In genomic region chr5:80701597-80701996, GRCh38 we compare ENCODE assay signal across 23 cellular contexts. TPM values are rescaled to one million over a fixed set of nuclear protein-coding genes. Genes with fewer than 3 reads are reported as not detected.
DNase-seq lines count a peak whose midpoint lies in the region; ATAC-seq, FAIRE-seq and TF ChIP-seq lines count a peak whose summit lies in the region.
"Had no signal": no experiment of that assay in that cellular context is flagged by ENCODE, and none has a peak within 500 bp of the region (broad histone marks: within the 10 kb centered on the region; RNA-seq: fewer than 3 reads in every experiment).

No MANE protein-coding gene starts in this region.

- peak overlapping the region; percentile 28 for H3K27ac Mint-ChIP-seq in activated CD4-positive, alpha-beta T cell treated with anti-CD3 and anti-CD28 coated beads for 36 hours
- peak overlapping the region; percentile 54 for H3K27ac Mint-ChIP-seq in mesothelial cell of epicardium
- no peak overlapping the region for H3K27ac Mint-ChIP-seq in activated CD8-positive, alpha-beta T cell treated with anti-CD3 and anti-CD28 coated beads, Interleukin-2, amount 10 ng/mL, durations not matched to agents 7 days and 5 days

- TF ChIP-seq POLR2A in K562 (conservative IDR thresholded peaks at IDR 0.05): no peak

- H3K4me2 ChIP-seq in K562 (ENCODE audit: insufficient read depth, low read length): no peak overlapping the region

- 0% methylated on average over 1 of the region's 1 CpG for WGBS in K562 (ENCODE audit: insufficient coverage, low coverage, missing lambda C conversion rate)

- peaks cover 36% of the 10 kb centered on the region for H3K36me3 Mint-ChIP-seq in activated CD4-positive, alpha-beta T cell treated with anti-CD3 and anti-CD28 coated beads for 36 hours (ENCODE audit: low read depth)
- peaks cover 17% of the 10 kb centered on the region for H3K36me3 Mint-ChIP-seq in mesothelial cell of epicardium
- peaks cover 29% of the 10 kb centered on the region for H3K36me3 Mint-ChIP-seq in activated CD8-positive, alpha-beta T cell treated with anti-CD3 and anti-CD28 coated beads, Interleukin-2, amount 10 ng/mL, durations not matched to agents 7 days and 5 days (ENCODE audit: low read depth)

- no peaks in the 10 kb centered on the region for H3K27me3 ChIP-seq in K562 (ENCODE audit: control insufficient read depth in 2 of 2, insufficient read depth in 2 of 2, low read length in 2 of 2)

- CTCF ChIA-PET in activated CD4-positive, alpha-beta T cell treated with anti-CD3 and anti-CD28 coated beads for 36 hours (lab: Charles Lee): interaction anchor here (0.5 to 1.0 kb wide), 3 partner anchors 134 to 407 kb away, joined by 3 read pairs; no protein-coding TSS in a partner anchor
- CTCF ChIA-PET in K562 (lab: Yijun Ruan, JAX; ENCODE audit: low intra/inter-chr PET ratio): interaction anchor here (0.6 kb wide), 1 partner anchor 464 kb away, joined by 3 read pairs; no protein-coding TSS in a partner anchor
- CTCF ChIA-PET in activated CD8-positive, alpha-beta T cell treated with anti-CD3 and anti-CD28 coated beads, Interleukin-2, amount 10 ng/mL, durations not matched to agents 7 days and 5 days (lab: Charles Lee): no interaction called here

- no TSS peak for BruUV-seq in K562 (replicated peaks; lab: Mats Ljungman, UMichigan)

- peaks cover 14% of the 10 kb centered on the region for H3K4me1 Mint-ChIP-seq in activated CD4-positive, alpha-beta T cell treated with anti-CD3 and anti-CD28 coated beads for 36 hours
- peaks cover 14% of the 10 kb centered on the region for H3K4me1 Mint-ChIP-seq in mesothelial cell of epicardium
- peaks cover 23% of the 10 kb centered on the region for H3K4me1 Mint-ChIP-seq in activated CD8-positive, alpha-beta T cell treated with anti-CD3 and anti-CD28 coated beads, Interleukin-2, amount 10 ng/mL, durations not matched to agents 7 days and 5 days (ENCODE audit: low read depth)

- H3K4me3 Mint-ChIP-seq in activated CD4-positive, alpha-beta T cell treated with anti-CD3 and anti-CD28 coated beads for 36 hours: no peak overlapping the region
- H3K4me3 Mint-ChIP-seq in mesothelial cell of epicardium: no peak overlapping the region
- H3K4me3 Mint-ChIP-seq in activated CD8-positive, alpha-beta T cell treated with anti-CD3 and anti-CD28 coated beads, Interleukin-2, amount 10 ng/mL, durations not matched to agents 7 days and 5 days: no peak overlapping the region

- H3K36me3 ChIP-seq in K562 (ENCODE audit: control insufficient read depth, insufficient read depth, low read length): peaks cover 7% of the 10 kb centered on the region

- intact Hi-C loops in activated CD4-positive, alpha-beta T cell treated with anti-CD3 and anti-CD28 coated beads for 36 hours (cut with DNase I, micrococcal nuclease): no loop called here
- intact Hi-C loops in K562 (cut with micrococcal nuclease): no loop called here

- H3K4me3 ChIP-seq in K562: no peak overlapping the region
- H3K4me3 ChIP-seq: GM23248 had no signal

- no peak for DNase-seq in activated CD4-positive, alpha-beta T cell treated with anti-CD3 and anti-CD28 coated beads for 36 hours
- no peak for DNase-seq in activated CD4-positive, alpha-beta T cell treated with anti-CD3 and anti-CD28 coated beads for 4 hours
- DNase-seq in OCI-M1 (lab: John Stamatoyannopoulos, UW) (peak; percentile 66), K562 (ENCODE audit: extremely low read depth in 1 of 4, low spot score in 3 of 4) (peak in 2 of 4 experiments; percentile 32 to 64), mesothelial cell of epicardium (ENCODE audit: low spot score in 2 of 2, unreplicated experiment in 2 of 2) (no peak), iPS-NIHi7 (ENCODE audit: extremely low spot score) (no peak)
- no peak for DNase-seq in activated CD8-positive, alpha-beta T cell treated with anti-CD3 and anti-CD28 coated beads, Interleukin-2, amount 10 ng/mL, durations not matched to agents 7 days and 5 days
- DNase-seq: Calu3, DMS79, GM23248, NCI-H1048, NCI-H1694, NCI-H446 treated with DMSO at 0.1 percent for 48 hours, NCI-H82, SHP77 had no signal

- no peaks in the 10 kb centered on the region for H3K9me3 ChIP-seq in K562 (replicated peaks; ENCODE audit: control insufficient read depth, insufficient read depth, low read depth, low read length)

- peak overlapping the region in 1 of 2 experiments; percentile 18; a peak in 1 of 4 replicates for H3K9ac ChIP-seq in K562 (ENCODE audit: insufficient read depth in 1 of 2, low read depth in 2 of 2, low read length in 2 of 2)
- H3K9ac ChIP-seq: GM23248 had no signal

- H3K4me1 ChIP-seq in K562 (replicated peaks in 1 of 2; ENCODE audit: control insufficient read depth in 2 of 2, insufficient read depth in 2 of 2, low read length in 2 of 2): peaks cover 0 to 7% of the 10 kb centered on the region in 2 experiments; a peak in 2 of 5 replicates

- no peaks in the 10 kb centered on the region for H3K27me3 Mint-ChIP-seq in activated CD4-positive, alpha-beta T cell treated with anti-CD3 and anti-CD28 coated beads for 36 hours
- no peaks in the 10 kb centered on the region for H3K27me3 Mint-ChIP-seq in mesothelial cell of epicardium (ENCODE audit: low read depth)
- no peaks in the 10 kb centered on the region for H3K27me3 Mint-ChIP-seq in activated CD8-positive, alpha-beta T cell treated with anti-CD3 and anti-CD28 coated beads, Interleukin-2, amount 10 ng/mL, durations not matched to agents 7 days and 5 days (ENCODE audit: low read depth)

- no peaks in the 10 kb centered on the region for H3K79me2 ChIP-seq in K562 (ENCODE audit: control insufficient read depth, insufficient read depth, low read length)

- no peaks in the 10 kb centered on the region for H3K9me1 ChIP-seq in K562 (ENCODE audit: control insufficient read depth, insufficient read depth, low read length)

- TF ChIP-seq CTCF in K562 (IDR thresholded peaks at IDR 0.05 in 2 of 3, conservative IDR thresholded peaks at IDR 0.05 in 1 of 3; ENCODE audit: insufficient read depth in 2 of 3, low read depth in 1 of 3, low read length in 3 of 3) (no peak), mesothelial cell of epicardium (IDR thresholded peaks at IDR 0.05; ENCODE audit: unreplicated experiment) (no peak)

- no peak overlapping the region for H2AFZ ChIP-seq in K562 (ENCODE audit: low read depth, low read length)
- H2AFZ ChIP-seq: GM23248 had no signal

- no peak for TF ChIP-seq EP300 in K562 (IDR thresholded peaks at IDR 0.05; ENCODE audit: low read length)

- in situ Hi-C loops in K562 (cut with MboI): no loop called here

- POLR2A ChIA-PET in activated CD4-positive, alpha-beta T cell treated with anti-CD3 and anti-CD28 coated beads for 36 hours (lab: Charles Lee): no interaction called here
- POLR2A ChIA-PET in K562 (lab: Yijun Ruan, JAX): interaction anchor here (0.6 to 1.0 kb wide), 3 partner anchors 36 to 455 kb away, joined by 3 to 4 read pairs (median 4); no protein-coding TSS in a partner anchor
- POLR2A ChIA-PET in activated CD8-positive, alpha-beta T cell treated with anti-CD3 and anti-CD28 coated beads, Interleukin-2, amount 10 ng/mL, durations not matched to agents 7 days and 5 days (lab: Charles Lee): no interaction called here

- no peaks in the 10 kb centered on the region for H3K9me3 Mint-ChIP-seq in activated CD4-positive, alpha-beta T cell treated with anti-CD3 and anti-CD28 coated beads for 36 hours (ENCODE audit: low read depth)
- H3K9me3 Mint-ChIP-seq in mesothelial cell of epicardium: no peaks in the 10 kb centered on the region
- no peaks in the 10 kb centered on the region for H3K9me3 Mint-ChIP-seq in activated CD8-positive, alpha-beta T cell treated with anti-CD3 and anti-CD28 coated beads, Interleukin-2, amount 10 ng/mL, durations not matched to agents 7 days and 5 days (ENCODE audit: insufficient read depth)

- TF ChIP-seq RAD21 in K562 (CRISPR knock-in tag; conservative IDR thresholded peaks at IDR 0.05 in 1 of 2, IDR thresholded peaks at IDR 0.05 in 1 of 2): no peak

- peak; percentile 85 for FAIRE-seq in K562 (lab: Jason Lieb, UNC)
- FAIRE-seq: A204.1, G401.6, GM12891, GM19239, HTR-8/SVneo, RCC 7860 had no signal

- H3K27ac ChIP-seq in K562 (ENCODE audit: extremely low read depth, low read depth, low read length): peak overlapping the region; percentile 43; the same call in 1 of the 3 replicates
- H3K27ac ChIP-seq: C4-2B, GM23248 had no signal

- H4K20me1 ChIP-seq in K562 (replicated peaks; ENCODE audit: control insufficient read depth, insufficient read depth, low read length): no peaks in the 10 kb centered on the region

- ATAC-seq in activated CD4-positive, alpha-beta T cell treated with anti-CD3 and anti-CD28 coated beads for 36 hours: no peak
- ATAC-seq in K562 (peak; percentile 82), GM18519 (IDR thresholded peaks at IDR 0.05; ENCODE audit: low FRiP score, unreplicated experiment) (no peak)
- no peak for ATAC-seq in activated CD8-positive, alpha-beta T cell treated with anti-CD3 and anti-CD28 coated beads, Interleukin-2, amount 10 ng/mL, durations not matched to agents 7 days and 5 days

RNA-seq across cellular contexts. Expression of gene DHFR, which starts 46.8 kb away (rescaled TPM):
- 100 to 1,000 TPM; 105 to 107 TPM for total RNA-seq in activated CD4-positive, alpha-beta T cell treated with anti-CD3 and anti-CD28 coated beads for 36 hours
- 32.3 and 75.2 TPM in 2 replicates for total RNA-seq in K562 (2011; cell fraction: chromatin; rRNA removed; ENCODE audit: low replicate concordance)
- total RNA-seq in K562 (2011; cell fraction: nucleolus; rRNA removed): 16.5 and 27.2 TPM in 2 replicates
- 34.6 and 72.8 TPM in 2 replicates for total RNA-seq in K562 (2011; cell fraction: nucleoplasm; rRNA removed)
- 68.3 and 70.4 TPM in 2 replicates for total RNA-seq in K562 (2014; rRNA removed)
- total RNA-seq in K562 (2014; rRNA removed; fragmentation: Illumina TruSeq; extraction: Trizol): 106 and 111 TPM in 2 replicates
- total RNA-seq in K562 (2015; rRNA removed; fragmentation: Illumina TruSeq; extraction: Trizol): 92.2 and 103 TPM in 2 replicates
- 76.1 and 76.4 TPM in 2 replicates for total RNA-seq in K562 (2021)
- 106 and 139 TPM in 2 replicates for polyA plus RNA-seq in K562 (2011; rRNA removed)
- 39.9 and 72.7 TPM in 2 replicates for polyA plus RNA-seq in K562 (2011; cell fraction: cytosol; rRNA removed)
- polyA plus RNA-seq in K562 (2011; cell fraction: nucleus; rRNA removed): 37.6 and 52.2 TPM in 2 replicates
- polyA plus RNA-seq in K562 (2012): 74.7 and 88.4 TPM in 2 replicates
- 131 and 176 TPM in 2 replicates for polyA plus RNA-seq in K562 (2014; fragmentation: Illumina TruSeq; extraction: Trizol)
- 10 to 100 TPM; 45.6 to 80.6 TPM for polyA plus RNA-seq in K562 (2014; fragmentation: Nextera tagmentation; extraction: Ambion mirVana)
- 97.7 and 101 TPM in 2 replicates for polyA plus RNA-seq in K562 (2014; rRNA removed)
- polyA minus RNA-seq in K562 (2011; rRNA and poly(A)+ RNA removed): 70.7 and 82.9 TPM in 2 replicates
- polyA minus RNA-seq in K562 (2011; cell fraction: cytosol; rRNA and poly(A)+ RNA removed): 71.4 and 75.6 TPM in 2 replicates
- 16.4 and 29.2 TPM in 2 replicates for polyA minus RNA-seq in K562 (2011; cell fraction: nucleus; rRNA and poly(A)+ RNA removed)
- total RNA-seq in mesothelial cell of epicardium: 29.2 to 30.9 TPM (median 29.4 TPM) in 3 replicates
- total RNA-seq in activated CD8-positive, alpha-beta T cell treated with anti-CD3 and anti-CD28 coated beads, Interleukin-2, amount 10 ng/mL, durations not matched to agents 7 days and 5 days: 100 to 1,000 TPM in 1 of 2 experiments, 10 to 100 TPM in 1; 96.2 to 102 TPM

RNA-seq across cellular contexts. Expression of gene MSH3, which starts 47.1 kb away (rescaled TPM):
- total RNA-seq in activated CD4-positive, alpha-beta T cell treated with anti-CD3 and anti-CD28 coated beads for 36 hours: 10 to 100 TPM; 25.6 to 27.1 TPM
- total RNA-seq in K562 (2011; cell fraction: chromatin; rRNA removed; ENCODE audit: low replicate concordance): 14.2 and 39.1 TPM in 2 replicates
- 8.7 and 11.2 TPM in 2 replicates for total RNA-seq in K562 (2011; cell fraction: nucleolus; rRNA removed)
- 14.4 and 16.0 TPM in 2 replicates for total RNA-seq in K562 (2011; cell fraction: nucleoplasm; rRNA removed)
- total RNA-seq in K562 (2014; rRNA removed) (9.3 and 11.1 TPM in 2 replicates), K562 (2014; rRNA removed; fragmentation: Illumina TruSeq; extraction: Trizol) (16.3 and 19.6 TPM in 2 replicates), K562 (2015; rRNA removed; fragmentation: Illumina TruSeq; extraction: Trizol) (15.4 and 17.2 TPM in 2 replicates), K562 (2021) (14.3 and 14.9 TPM in 2 replicates), mesothelial cell of epicardium (17.8 to 18.7 TPM (median 18.4 TPM) in 3 replicates)
- polyA plus RNA-seq in K562 (2011; rRNA removed) (10.7 and 13.2 TPM in 2 replicates), K562 (2014; fragmentation: Illumina TruSeq; extraction: Trizol) (11.5 and 14.5 TPM in 2 replicates), K562 (2014; fragmentation: Nextera tagmentation; extraction: Ambion mirVana) (1 to 10 TPM; 3.9 to 5.3 TPM), K562 (2014; rRNA removed) (7.8 and 7.9 TPM in 2 replicates)
- 2.6 and 4.6 TPM in 2 replicates for polyA plus RNA-seq in K562 (2011; cell fraction: cytosol; rRNA removed)
- polyA plus RNA-seq in K562 (2011; cell fraction: nucleus; rRNA removed): 3.4 and 4.0 TPM in 2 replicates
- 10.3 and 11.0 TPM in 2 replicates for polyA plus RNA-seq in K562 (2012)
- polyA minus RNA-seq in K562 (2011; rRNA and poly(A)+ RNA removed): 29.2 and 35.2 TPM in 2 replicates
- 6.8 and 12.7 TPM in 2 replicates for polyA minus RNA-seq in K562 (2011; cell fraction: cytosol; rRNA and poly(A)+ RNA removed)
- polyA minus RNA-seq in K562 (2011; cell fraction: nucleus; rRNA and poly(A)+ RNA removed): 13.7 and 24.5 TPM in 2 replicates
- 10 to 100 TPM; 20.1 to 20.3 TPM for total RNA-seq in activated CD8-positive, alpha-beta T cell treated with anti-CD3 and anti-CD28 coated beads, Interleukin-2, amount 10 ng/mL, durations not matched to agents 7 days and 5 days
